ENCODE assay signal across 19 cellular contexts in the genomic region with DNA sequence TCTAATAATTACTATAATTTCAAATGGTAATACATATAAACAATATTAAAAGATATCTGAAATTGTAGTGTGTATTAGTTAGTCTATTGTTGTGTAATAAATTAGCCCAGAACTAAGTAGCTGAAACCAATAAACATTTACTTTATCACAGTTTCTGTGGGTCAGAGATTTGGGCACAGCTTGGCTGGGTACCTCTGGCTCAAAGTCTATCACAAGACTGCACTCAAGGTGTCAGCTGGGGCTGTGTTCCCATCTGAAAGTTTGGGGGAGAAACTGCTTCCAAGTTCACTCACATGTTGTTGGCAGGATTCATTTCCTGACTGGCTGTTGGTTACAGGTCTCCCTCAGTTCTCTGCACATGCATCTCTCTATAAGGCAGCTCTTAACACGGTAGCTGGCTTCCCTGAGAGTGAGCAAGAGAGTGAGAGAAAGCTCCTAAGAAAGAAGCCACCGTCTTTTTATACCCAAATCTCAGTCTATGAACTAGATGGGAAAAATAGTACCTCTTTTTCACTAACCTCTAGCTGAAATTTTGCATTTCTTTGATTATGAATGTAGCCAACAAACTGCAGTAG. TPM values are rescaled to one million over a fixed set of nuclear protein-coding genes. Genes with fewer than 3 reads are reported as not detected.
DNase-seq lines count a peak whose midpoint lies in the region; ATAC-seq, FAIRE-seq and TF ChIP-seq lines count a peak whose summit lies in the region.
"Had no signal": no experiment of that assay in that cellular context is flagged by ENCODE, and none has a peak within 500 bp of the region (broad histone marks: within the 10 kb centered on the region; RNA-seq: fewer than 3 reads in every experiment).

No MANE protein-coding gene starts in this region.

- DNase-seq in T-helper 1 cell: no peak
- DNase-seq in GM12892 (ENCODE audit: insufficient read length): no peak
- DNase-seq in left lobe of liver (ENCODE audit: low spot score): no peak
- no peak for DNase-seq in head of caudate nucleus
- no peak for DNase-seq in DMS53 treated with DMSO at 0.1 percent for 48 hours (lab: John Stamatoyannopoulos, UW; ENCODE audit: unreplicated experiment)
- DNase-seq: dorsolateral prefrontal cortex, esophagus squamous epithelium, GF-D8, hippocampal formation, NCI-H2081 treated with DMSO at 0.1 percent for 48 hours, NCI-H774, RPMI8226 had no signal

- no peaks in the 10 kb centered on the region for H3K9me3 Mint-ChIP-seq in T-helper 1 cell treated with Interleukin-12 subunit alpha and Interleukin-12 subunit beta and Interleukin-4 antibody, amounts not matched to agents 30 μg/mL and 1 μg/mL, for 36 hours
- H3K9me3 Mint-ChIP-seq: brain, type B pancreatic cell had no signal

- H3K4me1 Mint-ChIP-seq in T-helper 1 cell treated with Interleukin-12 subunit alpha and Interleukin-12 subunit beta and Interleukin-4 antibody, amounts not matched to agents 30 μg/mL and 1 μg/mL, for 36 hours (ENCODE audit: low read depth): peaks cover 63% of the 10 kb centered on the region

- no peaks in the 10 kb centered on the region for H3K27me3 Mint-ChIP-seq in T-helper 1 cell treated with Interleukin-12 subunit alpha and Interleukin-12 subunit beta and Interleukin-4 antibody, amounts not matched to agents 30 μg/mL and 1 μg/mL, for 36 hours (ENCODE audit: low read depth)
- H3K27me3 Mint-ChIP-seq: brain, type B pancreatic cell had no signal

- no peak for TF ChIP-seq POLR2A in GM12892 (IDR thresholded peaks at IDR 0.05; ENCODE audit: low read depth, low read length)

- peak; percentile 60 for FAIRE-seq in GM12892 (lab: Jason Lieb, UNC)

- ATAC-seq in HG03354 (IDR thresholded peaks at IDR 0.05; ENCODE audit: poor library complexity, severe bottlenecking, unreplicated experiment): peak; percentile 26
- ATAC-seq in left lobe of liver: peak; percentile 51
- no peak for ATAC-seq in GM21423 (IDR thresholded peaks at IDR 0.05; ENCODE audit: unreplicated experiment)
- ATAC-seq: activated CD4-positive, CD25-positive, alpha-beta regulatory T cell treated with anti-CD3 and anti-CD28 coated beads, Interleukin-2, amount 50 U/mL, for 24 hours had no signal

- intact Hi-C loops in head of caudate nucleus (cut with DNase I): no loop called here

- H3K4me3 Mint-ChIP-seq in T-helper 1 cell treated with Interleukin-12 subunit alpha and Interleukin-12 subunit beta and Interleukin-4 antibody, amounts not matched to agents 30 μg/mL and 1 μg/mL, for 36 hours: no peak overlapping the region
- H3K4me3 Mint-ChIP-seq: brain, type B pancreatic cell had no signal

- peaks cover 54% of the 10 kb centered on the region for H3K36me3 Mint-ChIP-seq in T-helper 1 cell treated with Interleukin-12 subunit alpha and Interleukin-12 subunit beta and Interleukin-4 antibody, amounts not matched to agents 30 μg/mL and 1 μg/mL, for 36 hours (ENCODE audit: low read depth)
- H3K36me3 Mint-ChIP-seq: brain had no signal

- peak overlapping the region; percentile 56 for H3K27ac Mint-ChIP-seq in T-helper 1 cell treated with Interleukin-12 subunit alpha and Interleukin-12 subunit beta and Interleukin-4 antibody, amounts not matched to agents 30 μg/mL and 1 μg/mL, for 36 hours
- H3K27ac Mint-ChIP-seq: type B pancreatic cell had no signal

RNA-seq across cellular contexts. Expression of a gene that starts 25.6 kb away (rescaled TPM):
- 108 TPM for polyA plus RNA-seq in GM12892 (2012; ENCODE audit: missing spikeins)
- total RNA-seq in left lobe of liver: 6.3 TPM
- total RNA-seq: HT-29 had no signal
